Comparison of ENCODE assay signal across 33 cellular contexts in the genomic region with DNA sequence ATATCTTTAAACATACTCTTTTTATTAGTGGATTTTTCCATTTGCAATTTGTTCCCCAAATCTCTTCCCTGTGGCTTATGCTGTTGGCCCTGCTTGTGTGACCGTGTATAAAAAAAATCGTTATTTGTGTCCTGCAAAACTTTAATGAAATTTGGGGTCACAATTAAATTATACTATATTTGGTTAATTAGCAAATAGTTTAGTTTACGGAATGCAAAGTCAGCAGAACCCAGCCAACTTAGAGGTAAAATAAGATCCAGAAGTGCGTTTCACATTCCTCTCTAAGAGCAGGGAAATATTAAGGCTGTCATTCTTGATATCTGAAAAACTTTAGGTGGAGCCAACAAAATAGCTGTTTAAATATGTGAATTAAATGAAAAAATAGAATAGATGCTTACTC.
"Had no signal": no experiment of that assay in that cellular context is flagged by ENCODE, and none has a peak within 500 bp of the region (broad histone marks: within the 10 kb centered on the region; RNA-seq: fewer than 3 reads in every experiment).

No MANE protein-coding gene starts in this region.

- H3K4me1 ChIP-seq: adrenal gland, body of pancreas, breast epithelium had no signal

- H3K27ac ChIP-seq: adrenal gland, body of pancreas, brain microvascular endothelial cell, breast epithelium, VCaP had no signal

- H3K27me3 ChIP-seq: adrenal gland, body of pancreas, brain microvascular endothelial cell, breast epithelium had no signal

- DNase-seq: activated B cell treated with CpG ODN at 0.5 μM for 24 hours; activated CD4-positive, alpha-beta memory T cell treated with anti-CD3 and anti-CD28 coated beads for 36 hours; activated CD4-positive, alpha-beta T cell treated with anti-CD3 and anti-CD28 coated beads for 4 hours; activated CD4-positive, alpha-beta T cell treated with anti-CD3 and anti-CD28 coated beads, Interleukin-2, amount 50 U/mL, for 1 hour; activated CD4-positive, alpha-beta T cell treated with anti-CD3 and anti-CD28 coated beads, Interleukin-2, amount 50 U/mL, for 4 hours; activated CD4-positive, CD25-positive, alpha-beta regulatory T cell treated with anti-CD3 and anti-CD28 coated beads, Interleukin-2, amount 50 U/mL, for 72 hours; activated CD8-positive, alpha-beta memory T cell treated with anti-CD3 and anti-CD28 coated beads, Interleukin-2, amount 50 U/mL, for 4 hours; activated CD8-positive, alpha-beta T cell treated with anti-CD3 and anti-CD28 coated beads for 36 hours; activated effector memory CD4-positive, alpha-beta T cell treated with anti-CD3 and anti-CD28 coated beads, Interleukin-2, amount 50 U/mL, for 16 hours; activated gamma-delta T cell treated with Interleukin-2 at 50 U/mL for 16 hours; activated naive CD4-positive, alpha-beta T cell; activated naive CD4-positive, alpha-beta T cell treated with anti-CD3 and anti-CD28 coated beads for 36 hours; activated naive CD4-positive, alpha-beta T cell treated with anti-CD3 and anti-CD28 coated beads, Interleukin-2, amount 50 U/mL, for 16 hours; activated naive CD8-positive, alpha-beta T cell treated with anti-CD3 and anti-CD28 coated beads for 36 hours; activated T-cell treated with anti-CD3 and anti-CD28 coated beads for 4 hours; activated T-cell treated with anti-CD3 and anti-CD28 coated beads, Interleukin-2, amount 50 U/mL, for 1 hour; activated T-cell treated with anti-CD3 and anti-CD28 coated beads, Interleukin-2, amount 50 U/mL, for 4 hours; activated T-cell treated with anti-CD3 and anti-CD28 coated beads, Interleukin-2, amount 50 U/mL, for 72 hours; adrenal gland; amniotic stem cell; aorta; body of pancreas; brain microvascular endothelial cell; central memory CD4-positive, alpha-beta T cell; T-helper 2 cell; T-helper 9 cell had no signal

- H3K4me3 ChIP-seq: adrenal gland, body of pancreas, breast epithelium had no signal

- H3K9me3 ChIP-seq: adrenal gland, body of pancreas, breast epithelium had no signal

- H3K36me3 ChIP-seq: adrenal gland, brain microvascular endothelial cell, breast epithelium had no signal

- FAIRE-seq: astrocyte, colon, TTC549 had no signal

- ATAC-seq: activated CD8-positive, alpha-beta T cell treated with anti-CD3 and anti-CD28 coated beads for 36 hours; activated naive CD4-positive, alpha-beta T cell treated with anti-CD3 and anti-CD28 coated beads, Interleukin-2, amount 50 U/mL, for 72 hours; activated T-cell treated with anti-CD3 and anti-CD28 coated beads, Interleukin-2, amount 50 U/mL, for 4 hours; activated T-cell treated with anti-CD3 and anti-CD28 coated beads, Interleukin-2, amount 50 U/mL, for 72 hours; activated T-helper 17 cell treated with anti-CD3 and anti-CD28 coated beads, Interleukin-2, amount 50 U/mL, for 72 hours; body of pancreas had no signal
